ENCODE assay signal across 17 cellular contexts in genomic region chr17:4850236-4850635, GRCh38. TPM values are rescaled to one million over a fixed set of nuclear protein-coding genes. Genes with fewer than 3 reads are reported as not detected.
DNase-seq lines count a peak whose midpoint lies in the region; ATAC-seq, FAIRE-seq and TF ChIP-seq lines count a peak whose summit lies in the region.
"Had no signal": no experiment of that assay in that cellular context is flagged by ENCODE, and none has a peak within 500 bp of the region (broad histone marks: within the 10 kb centered on the region; RNA-seq: fewer than 3 reads in every experiment).

No MANE protein-coding gene starts in this region.

- TF ChIP-seq CTCF in MCF 10A (IDR thresholded peaks at IDR 0.05; ENCODE audit: unreplicated experiment), result no peak
- no peak for TF ChIP-seq CTCF in keratinocyte (optimal IDR thresholded peaks at IDR 0.05 in 1 of 3, IDR thresholded peaks at IDR 0.05 in 1 of 3, conservative IDR thresholded peaks at IDR 0.05 in 1 of 3; ENCODE audit: extremely low read depth in 1 of 3, insufficient read depth in 2 of 3, low read length in 3 of 3)
- no peak for TF ChIP-seq CTCF in stomach (IDR thresholded peaks at IDR 0.05)

- peak; percentile 90 for FAIRE-seq in keratinocyte (lab: Jason Lieb, UNC)
- FAIRE-seq: HTR-8/SVneo had no signal

- 74 to 86% (median 81%) methylated on average over 2 of the region's 2 CpGs for WGBS in stomach, 5 donors

- H3K4me2 ChIP-seq in keratinocyte (ENCODE audit: control insufficient read depth, extremely low read depth, insufficient read depth, low read depth, low read length), result peak overlapping the region; percentile 85

- H3K27me3 ChIP-seq in keratinocyte (ENCODE audit: control insufficient read depth, extremely low read depth, insufficient read depth, low read length) (no peaks in the 10 kb centered on the region), stomach (no peaks in the 10 kb centered on the region)

- H3K27me3 Mint-ChIP-seq in MCF 10A (ENCODE audit: insufficient read depth, unreplicated experiment), result no peaks in the 10 kb centered on the region
- H3K27me3 Mint-ChIP-seq in effector memory CD8-positive, alpha-beta T cell, result no peaks in the 10 kb centered on the region
- H3K27me3 Mint-ChIP-seq: activated CD4-positive, alpha-beta T cell treated with anti-CD3 and anti-CD28 coated beads for 36 hours; naive B cell had no signal

- intact Hi-C loops in MCF 10A (cut with micrococcal nuclease) (no loop called here), stomach (cut with DNase I; ENCODE audit: low total_unique reads) (no loop called here)

- BruUV-seq in MCF 10A (replicated peaks; lab: Mats Ljungman, UMichigan), result no TSS peak

- H3K4me3 ChIP-seq in keratinocyte (ENCODE audit: control insufficient read depth in 2 of 3, extremely low read depth in 1 of 3, insufficient read depth in 2 of 3, low read depth in 1 of 3, low read length in 3 of 3) (peak overlapping the region in 2 of 3 experiments; percentile 45 to 49), stomach (no peak overlapping the region)
- H3K4me3 ChIP-seq: prostate gland, thoracic aorta had no signal

- CTCF ChIA-PET in MCF 10A (lab: Yijun Ruan, JAX), result interaction anchor here (1.2 to 2.8 kb wide), 2 partner anchors 8 to 60 kb away, joined by 3 to 11 read pairs; no protein-coding TSS in a partner anchor

- H3K4me1 Mint-ChIP-seq in MCF 10A (ENCODE audit: insufficient read depth, unreplicated experiment), result peaks cover 77% of the 10 kb centered on the region
- H3K4me1 Mint-ChIP-seq in effector memory CD8-positive, alpha-beta T cell (ENCODE audit: low read depth in 2 of 2), result peaks cover 39 to 50% of the 10 kb centered on the region in 2 donors

- peak overlapping the region; percentile 89 for H3K27ac Mint-ChIP-seq in MCF 10A (ENCODE audit: low read depth, unreplicated experiment)
- peak overlapping the region in 1 of 2 donors; percentile 58 for H3K27ac Mint-ChIP-seq in effector memory CD8-positive, alpha-beta T cell
- H3K27ac Mint-ChIP-seq: activated CD4-positive, alpha-beta T cell treated with anti-CD3 and anti-CD28 coated beads for 36 hours; activated naive CD8-positive, alpha-beta T cell treated with anti-CD3 and anti-CD28 coated beads for 36 hours had no signal

- H4K20me1 ChIP-seq in keratinocyte (ENCODE audit: control insufficient read depth, extremely low read depth, insufficient read depth, low read length), result no peaks in the 10 kb centered on the region

- dilution Hi-C loops in keratinocyte (cut with MboI; ENCODE audit: extremely low pct_ligation_motif_present, low sequenced_read_pairs), result no loop called here

- H3K36me3 ChIP-seq in keratinocyte (ENCODE audit: control insufficient read depth in 2 of 2, extremely low read depth in 1 of 2, insufficient read depth in 2 of 2, low read length in 2 of 2), result peaks cover 6 to 17% of the 10 kb centered on the region in 2 experiments
- peaks cover 0 to 7% (median 3%) of the 10 kb centered on the region in 4 donors for H3K36me3 ChIP-seq in stomach
- H3K36me3 ChIP-seq: prostate gland, thoracic aorta had no signal

- H3K79me2 ChIP-seq in keratinocyte (ENCODE audit: control insufficient read depth, insufficient read depth, low read length), result peaks cover 50% of the 10 kb centered on the region

- peaks cover 25% of the 10 kb centered on the region for H3K36me3 Mint-ChIP-seq in MCF 10A (ENCODE audit: insufficient read depth, unreplicated experiment)
- H3K36me3 Mint-ChIP-seq in effector memory CD8-positive, alpha-beta T cell (ENCODE audit: insufficient read depth), result peaks cover 40% of the 10 kb centered on the region

- H2AFZ ChIP-seq in keratinocyte (ENCODE audit: control insufficient read depth, low read length), result no peak overlapping the region

- peak; percentile 34 for DNase-seq in HK-2 (ENCODE audit: unreplicated experiment)
- DNase-seq in MCF 10A (ENCODE audit: unreplicated experiment), result peak; percentile 82
- no peak for DNase-seq in keratinocyte (ENCODE audit: low read depth, low spot score)
- peak; percentile 34 for DNase-seq in stomach
- no peak for DNase-seq in SIG-M5 treated with dmso at 0.1 percent for 504 hours (lab: John Stamatoyannopoulos, UW; ENCODE audit: unreplicated experiment)
- no peak for DNase-seq in mesenteric fat pad (ENCODE audit: low spot score)
- DNase-seq in GM19240 (ENCODE audit: insufficient read length, low spot score), result no peak
- no peak for DNase-seq in effector memory CD8-positive, alpha-beta T cell
- DNase-seq: activated CD4-positive, alpha-beta T cell treated with anti-CD3 and anti-CD28 coated beads for 36 hours; activated naive CD8-positive, alpha-beta T cell treated with anti-CD3 and anti-CD28 coated beads for 36 hours; activated T-cell treated with anti-CD3 and anti-CD28 coated beads for 4 hours; kidney glomerular epithelial cell; naive B cell; SHP77 had no signal

- H3K4me1 ChIP-seq in keratinocyte (ENCODE audit: control insufficient read depth, extremely low read depth, insufficient read depth, low read length), result peaks cover 75% of the 10 kb centered on the region
- peaks cover 10 to 56% (median 34%) of the 10 kb centered on the region in 4 donors for H3K4me1 ChIP-seq in stomach

- TF ChIP-seq POLR2A in stomach (IDR thresholded peaks at IDR 0.05), result no peak

- H3K9me3 ChIP-seq in keratinocyte (ENCODE audit: control insufficient read depth, low read depth, low read length) (no peaks in the 10 kb centered on the region), stomach (no peaks in the 10 kb centered on the region)
- H3K9me3 ChIP-seq: prostate gland, thoracic aorta had no signal

- H3K27ac ChIP-seq in keratinocyte (ENCODE audit: control insufficient read depth, insufficient read depth, low read length) (peak overlapping the region; percentile 94), stomach (peak overlapping the region in 2 of 5 donors; percentile 26 to 46)
- H3K27ac ChIP-seq: thoracic aorta had no signal

- no peak for TF ChIP-seq EP300 in stomach (IDR thresholded peaks at IDR 0.05)

- POLR2A ChIA-PET in MCF 10A (lab: Yijun Ruan, JAX), result interaction anchor here (0.7 to 13.6 kb wide), 16 partner anchors 10 to 1702 kb away, joined by 3 to 211 read pairs (median 6); partner anchors contain the start of genes ARRB2, GLTPD2, MINK1 and PLD2

- H3K9me1 ChIP-seq in keratinocyte (ENCODE audit: control insufficient read depth, extremely low read depth, insufficient read depth, low read length), result peaks cover 2% of the 10 kb centered on the region

- H3K9ac ChIP-seq in keratinocyte (ENCODE audit: control insufficient read depth, extremely low read depth, insufficient read depth, low read length), result peak overlapping the region; percentile 60

- no peaks in the 10 kb centered on the region for H3K9me3 Mint-ChIP-seq in MCF 10A (ENCODE audit: unreplicated experiment)
- H3K9me3 Mint-ChIP-seq in effector memory CD8-positive, alpha-beta T cell, result peaks cover 4 to 8% of the 10 kb centered on the region in 2 donors

- ATAC-seq in effector memory CD8-positive, alpha-beta T cell (replicated peaks), result no peak
- ATAC-seq: activated CD4-positive, alpha-beta T cell treated with anti-CD3 and anti-CD28 coated beads for 36 hours had no signal

- H3K4me3 Mint-ChIP-seq in MCF 10A (ENCODE audit: unreplicated experiment), result peak overlapping the region; percentile 12
- H3K4me3 Mint-ChIP-seq in effector memory CD8-positive, alpha-beta T cell, result no peak overlapping the region
- H3K4me3 Mint-ChIP-seq: activated CD4-positive, alpha-beta T cell treated with anti-CD3 and anti-CD28 coated beads for 36 hours; activated naive CD8-positive, alpha-beta T cell treated with anti-CD3 and anti-CD28 coated beads for 36 hours; naive B cell had no signal

RNA-seq across cellular contexts. Expression of gene MINK1, which starts 17.1 kb away (rescaled TPM):
- total RNA-seq in MCF 10A (2022), result 106 and 124 TPM in 2 replicates
- 82.8 to 101 TPM (median 93.7 TPM) in 3 replicates for polyA plus RNA-seq in keratinocyte
- 113 TPM for polyA plus RNA-seq in keratinocyte (2011; ENCODE audit: low read depth)
- polyA plus RNA-seq in keratinocyte (2011; cell fraction: cytosol; rRNA removed), result 60.9 and 66.3 TPM in 2 replicates
- polyA plus RNA-seq in keratinocyte (2011; cell fraction: nucleus; rRNA removed), result 451 and 562 TPM in 2 replicates
- polyA plus RNA-seq in keratinocyte (2012; ENCODE audit: low replicate concordance), result 92.2 and 154 TPM in 2 replicates
- 137 to 232 TPM (median 209 TPM) in 3 replicates for polyA minus RNA-seq in keratinocyte
- polyA minus RNA-seq in keratinocyte (2011; cell fraction: cytosol; rRNA and poly(A)+ RNA removed), result 63.5 TPM
- polyA minus RNA-seq in keratinocyte (2011; cell fraction: nucleus; rRNA and poly(A)+ RNA removed), result 113 and 158 TPM in 2 replicates
- 100 to 1,000 TPM in 1 of 5 donors, 10 to 100 TPM in 4; 40.9 to 230 (median 49.6) TPM for total RNA-seq in stomach
- 10 to 100 TPM; 24.6 to 57.1 (median 29.8) TPM for polyA plus RNA-seq in stomach
- total RNA-seq in mesenteric fat pad, result 60.3 TPM

RNA-seq across cellular contexts. Expression of gene PLD2, which starts 43.3 kb away (rescaled TPM):
- 27.6 and 31.7 TPM in 2 replicates for total RNA-seq in MCF 10A (2022)
- polyA plus RNA-seq in keratinocyte, result 27.9 to 48.6 TPM (median 33.3 TPM) in 3 replicates
- polyA plus RNA-seq in keratinocyte (2011; ENCODE audit: low read depth), result 95.5 TPM
- 14.8 and 22.0 TPM in 2 replicates for polyA plus RNA-seq in keratinocyte (2011; cell fraction: cytosol; rRNA removed)
- polyA plus RNA-seq in keratinocyte (2011; cell fraction: nucleus; rRNA removed), result 88.1 and 92.1 TPM in 2 replicates
- 25.4 and 50.3 TPM in 2 replicates for polyA plus RNA-seq in keratinocyte (2012; ENCODE audit: low replicate concordance)
- 46.1 to 62.1 TPM (median 51.1 TPM) in 3 replicates for polyA minus RNA-seq in keratinocyte
- 33.8 TPM for polyA minus RNA-seq in keratinocyte (2011; cell fraction: cytosol; rRNA and poly(A)+ RNA removed)
- 40.4 and 48.3 TPM in 2 replicates for polyA minus RNA-seq in keratinocyte (2011; cell fraction: nucleus; rRNA and poly(A)+ RNA removed)
- total RNA-seq in stomach, result 100 to 1,000 TPM in 2 of 5 donors, 10 to 100 TPM in 3; 14.5 to 123 (median 34.1) TPM
- 10 to 100 TPM; 10.3 to 28.7 (median 10.8) TPM for polyA plus RNA-seq in stomach
- total RNA-seq in mesenteric fat pad, result 22.8 TPM

RNA-seq across cellular contexts. Expression of gene C17orf107, which starts 49.1 kb away (rescaled TPM):
- 3.6 and 4.3 TPM in 2 replicates for total RNA-seq in MCF 10A (2022)
- 0.31 to 0.68 TPM (median 0.33 TPM) in 3 replicates for polyA plus RNA-seq in keratinocyte
- polyA plus RNA-seq in keratinocyte (2011; ENCODE audit: low read depth), result 0.51 TPM
- 0.09 and 0.17 TPM in 2 replicates for polyA plus RNA-seq in keratinocyte (2011; cell fraction: cytosol; rRNA removed)
- polyA plus RNA-seq in keratinocyte (2011; cell fraction: nucleus; rRNA removed), result 2.0 and 3.3 TPM in 2 replicates
- 0.30 and 1.4 TPM in 2 replicates for polyA plus RNA-seq in keratinocyte (2012; ENCODE audit: low replicate concordance)
- polyA minus RNA-seq in keratinocyte, result 0.26 to 0.89 TPM (median 0.83 TPM) in 3 replicates
- polyA minus RNA-seq in keratinocyte (2011; cell fraction: cytosol; rRNA and poly(A)+ RNA removed), result not detected
- 2.8 and 3.9 TPM in 2 replicates for polyA minus RNA-seq in keratinocyte (2011; cell fraction: nucleus; rRNA and poly(A)+ RNA removed)
- total RNA-seq in stomach, result 1 to 10 TPM in 4 of 5 donors, not detected in 1; 1.4 to 6.6 (median 2.9) TPM
- 1 to 10 TPM in 2 of 3 donors, under 1 TPM in 1; 0.75 to 3.2 (median 2.4) TPM for polyA plus RNA-seq in stomach
- total RNA-seq in mesenteric fat pad, result 3.0 TPM

RNA-seq across cellular contexts. Expression of gene CHRNE, which starts 52.7 kb away (rescaled TPM):
- total RNA-seq in MCF 10A (2022), result not detected in 2 replicates
- 0.02 to 0.04 TPM in 2 of 3 replicates, not detected in the other for polyA plus RNA-seq in keratinocyte
- polyA plus RNA-seq in keratinocyte (2011; ENCODE audit: low read depth), result not detected
- not detected in 2 replicates for polyA plus RNA-seq in keratinocyte (2011; cell fraction: cytosol; rRNA removed)
- polyA plus RNA-seq in keratinocyte (2011; cell fraction: nucleus; rRNA removed), result 0.07 and 0.24 TPM in 2 replicates
- 0.17 and 0.65 TPM in 2 replicates for polyA plus RNA-seq in keratinocyte (2012; ENCODE audit: low replicate concordance)
- polyA minus RNA-seq in keratinocyte, result 0.16 TPM in 1 of 3 replicates, not detected in the others
- not detected for polyA minus RNA-seq in keratinocyte (2011; cell fraction: cytosol; rRNA and poly(A)+ RNA removed)
- polyA minus RNA-seq in keratinocyte (2011; cell fraction: nucleus; rRNA and poly(A)+ RNA removed), result not detected in 2 replicates
- total RNA-seq in stomach, result 1 to 10 TPM in 1 of 5 donors, under 1 TPM in 1, not detected in 3; 0.45 to 2.0 TPM
- polyA plus RNA-seq in stomach, result 1 to 10 TPM in 1 of 3 donors, under 1 TPM in 2; 0.43 to 1.2 (median 0.93) TPM
- total RNA-seq in mesenteric fat pad, result 1.6 TPM

Comparison
In these comparisons a context has a peak if more than half of its experiments do, and no peak if none do; other contexts are left out.
1. DNase-seq: peak in HK-2 (single experiment), MCF 10A (single experiment) and stomach (single experiment); none in keratinocyte (single experiment), SIG-M5 treated with dmso at 0.1 percent for 504 hours (single experiment), mesenteric fat pad (single experiment), GM19240 (single experiment) and effector memory CD8-positive, alpha-beta T cell (0 of 3).
2. H3K4me3 ChIP-seq: peak in keratinocyte (2 of 3); none in stomach (0 of 4).